In the genomic region with DNA sequence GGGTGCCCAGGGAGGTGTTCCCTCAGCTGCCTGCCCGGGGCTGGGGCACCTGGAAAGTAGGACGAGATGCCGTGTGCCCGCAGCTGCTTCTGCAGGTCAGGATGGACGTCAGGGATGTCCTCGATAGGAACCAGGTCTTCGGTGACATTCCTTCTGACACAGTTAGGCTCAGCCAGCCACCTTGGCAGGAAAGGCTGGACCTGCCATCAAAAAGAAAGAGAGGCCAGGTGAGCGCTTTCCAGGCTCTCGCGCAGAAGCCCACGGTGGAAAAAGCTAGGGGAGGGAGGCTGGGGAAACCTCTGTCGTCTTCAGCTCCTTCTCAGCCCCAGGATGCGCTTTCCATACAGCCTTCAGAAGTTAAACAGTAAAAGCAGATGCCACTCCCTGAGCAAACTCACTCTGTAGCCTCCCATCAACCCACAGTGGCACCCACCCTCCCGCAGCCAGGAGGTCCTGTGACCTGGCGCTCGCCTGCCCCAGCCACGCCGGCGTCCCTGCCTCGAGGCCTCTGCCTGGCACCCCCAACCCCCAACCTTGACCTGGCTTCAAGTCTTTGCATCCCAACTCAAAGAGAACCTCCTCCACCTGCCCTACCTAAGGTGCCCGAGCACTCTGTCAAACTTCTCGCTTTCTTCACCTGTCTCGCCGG, we compare ENCODE assay signal across 8 cellular contexts. TPM values are rescaled to one million over a fixed set of nuclear protein-coding genes. Genes with fewer than 3 reads are reported as not detected.
A peak's percentile ranks its signal among the peaks of the same experiment; 100 is the strongest.
DNase-seq lines count a peak whose midpoint lies in the region; ATAC-seq and TF ChIP-seq lines count a peak whose summit lies in the region.

No MANE protein-coding gene starts in this region.

- H3K27me3 Mint-ChIP-seq in nephron (ENCODE audit: low read depth) = no peaks in the 10 kb centered on the region

- peaks cover 30% of the 10 kb centered on the region for H4K20me1 ChIP-seq in Karpas-422 (ENCODE audit: insufficient read depth, low read depth, low read length)

- peaks cover 25% of the 10 kb centered on the region for H3K36me3 Mint-ChIP-seq in nephron (ENCODE audit: low read depth)

- H3K9me3 Mint-ChIP-seq in nephron = no peaks in the 10 kb centered on the region

- peak overlapping the region; percentile 92 for H3K9ac ChIP-seq in Karpas-422 (ENCODE audit: low read length)

- H3K36me3 ChIP-seq in BE2C (peaks cover 46% of the 10 kb centered on the region), Karpas-422 (ENCODE audit: insufficient read depth, low read length) (peaks cover 15% of the 10 kb centered on the region; the same call in 1 of the 2 replicates)

- H3K4me3 Mint-ChIP-seq in nephron = peak overlapping the region; percentile 78 to 84 (median 79)

- H3K27me3 ChIP-seq in BE2C = no peaks in the 10 kb centered on the region
- H3K27me3 ChIP-seq in Karpas-422 (ENCODE audit: low read length) = no peaks in the 10 kb centered on the region
- H3K27me3 ChIP-seq in dorsolateral prefrontal cortex = no peaks in the 10 kb centered on the region

- H3K4me1 Mint-ChIP-seq in nephron = peaks cover 10% of the 10 kb centered on the region

- H3K9me3 ChIP-seq in BE2C (no peaks in the 10 kb centered on the region), Karpas-422 (ENCODE audit: low read length) (no peaks in the 10 kb centered on the region)

- H3K9me2 ChIP-seq in Karpas-422 (replicated peaks; ENCODE audit: insufficient read depth, low read length) = no peaks in the 10 kb centered on the region

- peak overlapping the region; percentile 11; the same call in 1 of the 2 replicates for H3K27ac ChIP-seq in Karpas-422 (ENCODE audit: low read length)
- peak overlapping the region in 1 of 59 donors; percentile 71 for H3K27ac ChIP-seq in dorsolateral prefrontal cortex

- H3K4me2 ChIP-seq in Karpas-422 (ENCODE audit: low read depth, low read length, poor library complexity, severe bottlenecking) = peak overlapping the region; percentile 93

- no peak overlapping the region for H2AFZ ChIP-seq in Karpas-422 (ENCODE audit: low read length)

- DNase-seq in BE2C = no peak
- no peak for DNase-seq in Karpas-422
- DNase-seq in dorsolateral prefrontal cortex = peak in 1 of 10 donors; percentile 41
- DNase-seq in KG1 (lab: John Stamatoyannopoulos, UW) = no peak
- DNase-seq in erythroblast (lab: John Stamatoyannopoulos, UW) = no peak
- no peak for DNase-seq in NCI-H82 (lab: John Stamatoyannopoulos, UW)

- no peak for TF ChIP-seq POLR2A in erythroblast (IDR thresholded peaks at IDR 0.05; ENCODE audit: low read length)

- ATAC-seq in GM21390 (IDR thresholded peaks at IDR 0.05; ENCODE audit: unreplicated experiment) = no peak

- H3K79me2 ChIP-seq in Karpas-422 (ENCODE audit: low read length) = peaks cover 62% of the 10 kb centered on the region

- intact Hi-C loops in dorsolateral prefrontal cortex (cut with DNase I) = loop anchor here (5.0 to 10.0 kb wide), 4 partner anchors 58 to 342 kb away; a partner anchor contains a TSS

- no peak overlapping the region for H3K27ac Mint-ChIP-seq in nephron

- no peak for TF ChIP-seq CTCF in BE2C (IDR thresholded peaks at IDR 0.05; ENCODE audit: low read depth, low read length)
- no peak for TF ChIP-seq CTCF in dorsolateral prefrontal cortex (IDR thresholded peaks at IDR 0.05 in 54 of 56, conservative IDR thresholded peaks at IDR 0.05 in 2 of 56; ENCODE audit: low read depth in 1 of 56, partially characterized antibody in 56 of 56)
- no peak for TF ChIP-seq CTCF in nephron (IDR thresholded peaks at IDR 0.05; ENCODE audit: unreplicated experiment in 3 of 3)

- peak overlapping the region; percentile 88 for H3K4me3 ChIP-seq in BE2C (ENCODE audit: low read depth, low read length)
- H3K4me3 ChIP-seq in Karpas-422 (ENCODE audit: low read length) = peak overlapping the region; percentile 84
- H3K4me3 ChIP-seq in dorsolateral prefrontal cortex = peak overlapping the region; percentile 69 to 99 (median 89)

- H3K4me1 ChIP-seq in BE2C (no peaks in the 10 kb centered on the region), Karpas-422 (ENCODE audit: low read length) (peaks cover 22% of the 10 kb centered on the region)

RNA-seq across cellular contexts. Expression of a gene that starts 1.3 kb away (rescaled TPM):
- 118 TPM for polyA plus RNA-seq in BE2C (2012; ENCODE audit: insufficient read depth, insufficient read length, low read depth)
- 6.4 and 14.9 TPM in 2 replicates for total RNA-seq in Karpas-422 (2014; rRNA removed; shearing (Covaris generic); ENCODE audit: low replicate concordance)
- 10 to 100 TPM; 20.7 to 53.2 (median 34.1) TPM for total RNA-seq in dorsolateral prefrontal cortex

RNA-seq across cellular contexts. Expression of a gene that starts 1.5 kb away (rescaled TPM):
- 158 TPM for polyA plus RNA-seq in BE2C (2012; ENCODE audit: insufficient read depth, insufficient read length, low read depth)
- 10.4 and 20.5 TPM in 2 replicates for total RNA-seq in Karpas-422 (2014; rRNA removed; shearing (Covaris generic); ENCODE audit: low replicate concordance)
- 10 to 100 TPM; 10.5 to 25.2 (median 15.5) TPM for total RNA-seq in dorsolateral prefrontal cortex
